29 cellular contexts compared by ENCODE assay signal in the genomic region with DNA sequence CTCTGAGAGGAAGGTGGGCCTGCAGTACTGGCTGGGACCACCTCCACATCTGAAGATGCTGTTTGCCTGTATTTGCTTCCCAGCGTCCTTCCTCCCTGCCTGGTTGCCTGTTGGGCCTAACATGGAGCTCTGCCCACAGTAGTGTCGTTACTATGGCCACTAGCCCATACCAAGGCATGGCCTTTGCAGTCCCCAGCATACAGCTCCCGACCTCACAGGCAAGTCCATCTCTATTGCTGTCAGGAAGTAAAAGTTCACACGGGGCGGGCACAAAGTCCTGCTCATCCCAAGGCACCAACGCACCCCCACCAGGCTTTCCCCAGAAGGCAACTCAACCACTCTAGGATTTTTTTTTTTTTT.
DNase-seq lines count a peak whose midpoint lies in the region; ATAC-seq and TF ChIP-seq lines count a peak whose summit lies in the region.
"Had no signal": no experiment of that assay in that cellular context is flagged by ENCODE, and none has a peak within 500 bp of the region (broad histone marks: within the 10 kb centered on the region; RNA-seq: fewer than 3 reads in every experiment).

No MANE protein-coding gene starts in this region.

- H3K9me3 ChIP-seq in HUES48 (ENCODE audit: control insufficient read depth, insufficient read depth, low read length) (no peaks in the 10 kb centered on the region), spleen (no peaks in the 10 kb centered on the region)
- H3K9me3 ChIP-seq: body of pancreas, colonic mucosa, SJCRH30 had no signal

- no peak overlapping the region for H3K4me3 ChIP-seq in HUES48 (ENCODE audit: low read depth, low read length)
- H3K4me3 ChIP-seq in brain microvascular endothelial cell (ENCODE audit: low read depth, low read length) = no peak overlapping the region
- H3K4me3 ChIP-seq in spleen = no peak overlapping the region
- H3K4me3 ChIP-seq: body of pancreas, colonic mucosa, GM12878, PC-9, SJCRH30 had no signal

- H3K27ac Mint-ChIP-seq in mesothelial cell of epicardium = peak overlapping the region; percentile 84
- H3K27ac Mint-ChIP-seq: activated naive CD8-positive, alpha-beta T cell treated with anti-CD3 and anti-CD28 coated beads, Interleukin-2, amount 10 ng/mL, durations not matched to agents 7 days and 5 days; activated T-helper 1 cell treated with anti-CD3 and anti-CD28 coated beads, Interleukin-12 subunit alpha, Interleukin-12 subunit beta, Interleukin-2, Interleukin-4 antibody, amounts not matched to agents 30 ng/mL and 10 ng/mL and 1 ng/mL, durations not matched to agents 14 hours and 24 hours and 36 hours had no signal

- WGBS in spleen, 5 donors = 81 to 88% (median 85%) methylated on average over 6 of the region's 6 CpGs

- H3K27ac ChIP-seq in HUES48 (ENCODE audit: low read depth, low read length) (peak overlapping the region; percentile 40), brain microvascular endothelial cell (peak overlapping the region; percentile 24), spleen (peak overlapping the region in 5 of 8 donors; percentile 3 to 41 (median 24))
- H3K27ac ChIP-seq: body of pancreas, colonic mucosa, HL-60, SJCRH30 had no signal

- intact Hi-C loops in spleen (cut with DNase I; ENCODE audit: low total_unique reads) = no loop called here

- TF ChIP-seq CTCF in brain microvascular endothelial cell (IDR thresholded peaks at IDR 0.05; ENCODE audit: low read depth, low read length, missing control alignments) (no peak), mesothelial cell of epicardium (IDR thresholded peaks at IDR 0.05; ENCODE audit: unreplicated experiment) (no peak), spleen (IDR thresholded peaks at IDR 0.05 in 8 of 11, conservative IDR thresholded peaks at IDR 0.05 in 3 of 11) (no peak)

- H3K36me3 Mint-ChIP-seq in mesothelial cell of epicardium = peaks cover 4% of the 10 kb centered on the region
- H3K36me3 Mint-ChIP-seq: activated naive CD8-positive, alpha-beta T cell treated with anti-CD3 and anti-CD28 coated beads, Interleukin-2, amount 10 ng/mL, durations not matched to agents 7 days and 5 days; CD4-positive, CD25-positive, alpha-beta regulatory T cell had no signal

- peaks cover 60% of the 10 kb centered on the region for H3K4me1 Mint-ChIP-seq in mesothelial cell of epicardium

- no peaks in the 10 kb centered on the region for H3K36me3 ChIP-seq in HUES48 (ENCODE audit: control insufficient read depth, insufficient read depth, low read length)
- H3K36me3 ChIP-seq in brain microvascular endothelial cell (replicated peaks) = no peaks in the 10 kb centered on the region
- no peaks in the 10 kb centered on the region for H3K36me3 ChIP-seq in spleen
- H3K36me3 ChIP-seq: colonic mucosa, SJCRH30 had no signal

- no peak overlapping the region for H3K4me3 Mint-ChIP-seq in mesothelial cell of epicardium
- H3K4me3 Mint-ChIP-seq: activated naive CD8-positive, alpha-beta T cell treated with anti-CD3 and anti-CD28 coated beads, Interleukin-2, amount 10 ng/mL, durations not matched to agents 7 days and 5 days; activated T-helper 1 cell treated with anti-CD3 and anti-CD28 coated beads, Interleukin-12 subunit alpha, Interleukin-12 subunit beta, Interleukin-2, Interleukin-4 antibody, amounts not matched to agents 30 ng/mL and 10 ng/mL and 1 ng/mL, durations not matched to agents 14 hours and 24 hours and 36 hours; CD4-positive, CD25-positive, alpha-beta regulatory T cell; stimulated activated naive CD8-positive, alpha-beta T cell treated with anti-CD3 and anti-CD28 coated beads, Interleukin-15, amount 100 ng/mL, for 72 hours; T-helper 2 cell treated with Interferon-gamma antibody and Interleukin-4, amounts not matched to agents 5 μg/mL and 100 μg/mL, for 36 hours had no signal

- in situ Hi-C loops in brain microvascular endothelial cell (cut with HindIII; ENCODE audit: low pct_ligation_motif_present, low sequenced_read_pairs) = no loop called here

- no peak for DNase-seq in brain microvascular endothelial cell
- no peak for DNase-seq in mesothelial cell of epicardium (ENCODE audit: low spot score in 2 of 2, unreplicated experiment in 2 of 2)
- DNase-seq in spleen = no peak
- no peak for DNase-seq in medulla oblongata (ENCODE audit: extremely low spot score)
- DNase-seq: activated CD4-positive, CD25-positive, alpha-beta regulatory T cell treated with anti-CD3 and anti-CD28 coated beads, Interleukin-2, amount 50 U/mL, for 72 hours; activated naive CD8-positive, alpha-beta T cell treated with anti-CD3 and anti-CD28 coated beads, Interleukin-2, amount 10 ng/mL, durations not matched to agents 7 days and 5 days; body of pancreas; CD4-positive, CD25-positive, alpha-beta regulatory T cell; colonic mucosa; DMS153; GF-D8; left cardiac atrium; NCI-H1694; NCI-H2227 treated with DMSO at 0.1 percent for 48 hours; NCI-H82; occipital lobe; PC-9; right cardiac atrium; SJCRH30; stimulated activated CD4-positive, alpha-beta T cell treated with anti-CD3 and anti-CD28 coated beads, Interleukin-1b, Interleukin-23, amount 100 ng/mL, for 48 hours; stimulated activated naive CD8-positive, alpha-beta T cell treated with anti-CD3 and anti-CD28 coated beads, Interleukin-15, amount 100 ng/mL, for 72 hours had no signal

- ATAC-seq in HG02588 (IDR thresholded peaks at IDR 0.05; ENCODE audit: unreplicated experiment) (no peak), GM21515 (IDR thresholded peaks at IDR 0.05; ENCODE audit: unreplicated experiment) (no peak), GM21423 (IDR thresholded peaks at IDR 0.05; ENCODE audit: unreplicated experiment) (no peak)
- ATAC-seq: body of pancreas; GM12878; left cardiac atrium; stimulated activated naive CD8-positive, alpha-beta T cell treated with anti-CD3 and anti-CD28 coated beads, Interleukin-15, amount 100 ng/mL, for 72 hours had no signal

- H3K9me3 Mint-ChIP-seq in mesothelial cell of epicardium = no peaks in the 10 kb centered on the region
- H3K9me3 Mint-ChIP-seq: activated naive CD8-positive, alpha-beta T cell treated with anti-CD3 and anti-CD28 coated beads, Interleukin-2, amount 10 ng/mL, durations not matched to agents 7 days and 5 days; activated T-helper 1 cell treated with anti-CD3 and anti-CD28 coated beads, Interleukin-12 subunit alpha, Interleukin-12 subunit beta, Interleukin-2, Interleukin-4 antibody, amounts not matched to agents 30 ng/mL and 10 ng/mL and 1 ng/mL, durations not matched to agents 14 hours and 24 hours and 36 hours; CD4-positive, CD25-positive, alpha-beta regulatory T cell; stimulated activated naive CD8-positive, alpha-beta T cell treated with anti-CD3 and anti-CD28 coated beads, Interleukin-15, amount 100 ng/mL, for 72 hours; T-helper 2 cell treated with Interferon-gamma antibody and Interleukin-4, amounts not matched to agents 5 μg/mL and 100 μg/mL, for 36 hours had no signal

- no peaks in the 10 kb centered on the region for H3K27me3 Mint-ChIP-seq in mesothelial cell of epicardium (ENCODE audit: low read depth)
- H3K27me3 Mint-ChIP-seq: activated naive CD8-positive, alpha-beta T cell treated with anti-CD3 and anti-CD28 coated beads, Interleukin-2, amount 10 ng/mL, durations not matched to agents 7 days and 5 days; stimulated activated naive CD8-positive, alpha-beta T cell treated with anti-CD3 and anti-CD28 coated beads, Interleukin-15, amount 100 ng/mL, for 72 hours had no signal

- TF ChIP-seq POLR2A in spleen (IDR thresholded peaks at IDR 0.05) = no peak

- no peaks in the 10 kb centered on the region for H3K27me3 ChIP-seq in HUES48 (ENCODE audit: control insufficient read depth, insufficient read depth, low read length)
- H3K27me3 ChIP-seq in brain microvascular endothelial cell (replicated peaks) = no peaks in the 10 kb centered on the region
- H3K27me3 ChIP-seq in spleen (replicated peaks in 1 of 7) = no peaks in the 10 kb centered on the region
- H3K27me3 ChIP-seq: body of pancreas, colonic mucosa, SJCRH30 had no signal

- H3K4me1 ChIP-seq in HUES48 (ENCODE audit: control insufficient read depth, insufficient read depth, low read length) (peaks cover 48% of the 10 kb centered on the region), spleen (peaks cover 0 to 25% (median 10%) of the 10 kb centered on the region in 6 donors)
- H3K4me1 ChIP-seq: body of pancreas, colonic mucosa had no signal

- H3K9ac ChIP-seq in HUES48 (ENCODE audit: low read depth, low read length) = no peak overlapping the region
